In genomic region chr13:20997301-20998061, GRCh38 we compare ENCODE assay signal across 11 cellular contexts.
DNase-seq lines count a peak whose midpoint lies in the region; ATAC-seq and TF ChIP-seq lines count a peak whose summit lies in the region.
"Had no signal": no experiment of that assay in that cellular context is flagged by ENCODE, and none has a peak within 500 bp of the region (broad histone marks: within the 10 kb centered on the region; RNA-seq: fewer than 3 reads in every experiment).

No MANE protein-coding gene starts in this region.

- no peak overlapping the region for H2BK5ac ChIP-seq in trophoblast cell (ENCODE audit: low read depth, low read length, poor library complexity)

- no peak for ATAC-seq in GM21526 (IDR thresholded peaks at IDR 0.05; ENCODE audit: low FRiP score, unreplicated experiment)

- DNase-seq in BJ (ENCODE audit: low read depth) (peak; percentile 97), RWPE1 (ENCODE audit: low spot score) (no peak), fibroblast of the conjunctiva (ENCODE audit: low read depth) (peak; percentile 85), trophoblast cell (peak; percentile 70 to 89), NCI-H1048 (lab: John Stamatoyannopoulos, UW) (no peak), NCI-H82 (lab: John Stamatoyannopoulos, UW) (no peak)
- no peak for DNase-seq in T-helper 2 cell treated with Interferon-gamma antibody and Interleukin-4, amounts not matched to agents 5 μg/mL and 100 μg/mL, for 36 hours (ENCODE audit: low spot score)
- DNase-seq: NCI-H1436; retina; stimulated activated naive CD4-positive, alpha-beta T cell treated with Interleukin-2 at 50 U/mL for 16 hours had no signal

- no peaks in the 10 kb centered on the region for H3K36me3 Mint-ChIP-seq in T-helper 2 cell treated with Interferon-gamma antibody and Interleukin-4, amounts not matched to agents 5 μg/mL and 100 μg/mL, for 36 hours (ENCODE audit: low read depth)

- H3K9me3 ChIP-seq in trophoblast cell (ENCODE audit: insufficient read depth, low read depth, low read length) = no peaks in the 10 kb centered on the region

- POLR2A ChIA-PET in BJ (lab: Charles Lee) (interaction anchor here (0.7 to 1.1 kb wide), 2 partner anchors 20 to 606 kb away, joined by 3 to 6 read pairs; no protein-coding TSS in a partner anchor), RWPE1 (lab: Yijun Ruan, JAX; ENCODE audit: low non-redundant PET) (no interaction called here)

- peaks cover 4% of the 10 kb centered on the region for H3K9me3 Mint-ChIP-seq in T-helper 2 cell treated with Interferon-gamma antibody and Interleukin-4, amounts not matched to agents 5 μg/mL and 100 μg/mL, for 36 hours

- WGBS in trophoblast cell (ENCODE audit: extremely low coverage, insufficient coverage, insufficient read length) = no CpG with 5 or more reads among the region's 12 CpGs

- H4K91ac ChIP-seq in trophoblast cell (ENCODE audit: low read depth, low read length) = no peak overlapping the region

- H2AK5ac ChIP-seq in trophoblast cell (ENCODE audit: low read length) = no peak overlapping the region

- H3K4me3 ChIP-seq in BJ (ENCODE audit: low read depth, low read length) (no peak overlapping the region), trophoblast cell (ENCODE audit: low read depth, low read length) (no peak overlapping the region)

- no peak overlapping the region for H3K27ac Mint-ChIP-seq in T-helper 2 cell treated with Interferon-gamma antibody and Interleukin-4, amounts not matched to agents 5 μg/mL and 100 μg/mL, for 36 hours

- H3K9ac ChIP-seq in trophoblast cell (ENCODE audit: low read length) = no peak overlapping the region

- TF ChIP-seq CTCF in BJ (IDR thresholded peaks at IDR 0.05; ENCODE audit: insufficient read depth, low read depth, low read length) (no peak), RWPE1 (conservative IDR thresholded peaks at IDR 0.05; ENCODE audit: low read depth) (no peak)

- no peak overlapping the region for H3K4me3 Mint-ChIP-seq in T-helper 2 cell treated with Interferon-gamma antibody and Interleukin-4, amounts not matched to agents 5 μg/mL and 100 μg/mL, for 36 hours

- peak overlapping the region; percentile 16 for H3K4ac ChIP-seq in trophoblast cell (ENCODE audit: low read depth, low read length)

- H3K36me3 ChIP-seq in BJ (ENCODE audit: control insufficient read depth, insufficient read depth, low read length) (peaks cover 7% of the 10 kb centered on the region), trophoblast cell (ENCODE audit: control insufficient read depth in 1 of 2, insufficient read depth in 2 of 2, low read length in 2 of 2) (peaks cover 22 to 30% of the 10 kb centered on the region in 2 experiments)

- peaks cover 3% of the 10 kb centered on the region for H3K27me3 Mint-ChIP-seq in T-helper 2 cell treated with Interferon-gamma antibody and Interleukin-4, amounts not matched to agents 5 μg/mL and 100 μg/mL, for 36 hours (ENCODE audit: low read depth)

- H3K4me1 Mint-ChIP-seq in T-helper 2 cell treated with Interferon-gamma antibody and Interleukin-4, amounts not matched to agents 5 μg/mL and 100 μg/mL, for 36 hours (ENCODE audit: low read depth) = peaks cover 8% of the 10 kb centered on the region

- H2AFZ ChIP-seq in trophoblast cell (ENCODE audit: insufficient read depth, low read length, poor library complexity) = no peak overlapping the region

- H4K12ac ChIP-seq in trophoblast cell (ENCODE audit: low read depth, low read length) = no peak overlapping the region

- H3K27ac ChIP-seq in RWPE1 (peak overlapping the region; percentile 42), trophoblast cell (ENCODE audit: low read depth, low read length) (no peak overlapping the region)

- H3K14ac ChIP-seq in trophoblast cell (ENCODE audit: low read length) = no peak overlapping the region

- no peaks in the 10 kb centered on the region for H3K27me3 ChIP-seq in BJ (ENCODE audit: control insufficient read depth, insufficient read depth, low read length)
- H3K27me3 ChIP-seq in trophoblast cell (ENCODE audit: insufficient read depth, low read length) = no peaks in the 10 kb centered on the region

- H3K18ac ChIP-seq in trophoblast cell (ENCODE audit: low read length) = peak overlapping the region; percentile 1

- H2BK12ac ChIP-seq in trophoblast cell (ENCODE audit: low read length) = no peak overlapping the region

- peaks cover 0 to 5% of the 10 kb centered on the region in 2 experiments for H3K4me1 ChIP-seq in trophoblast cell (ENCODE audit: control insufficient read depth in 1 of 2, insufficient read depth in 2 of 2, low read length in 2 of 2)

- H4K8ac ChIP-seq in trophoblast cell (ENCODE audit: low read depth, low read length) = no peak overlapping the region

- H3K4me2 ChIP-seq in trophoblast cell (ENCODE audit: low read length) = no peak overlapping the region

- peaks cover 8% of the 10 kb centered on the region for H3K79me2 ChIP-seq in trophoblast cell (ENCODE audit: control insufficient read depth, insufficient read depth, low read length, poor library complexity)

- CTCF ChIA-PET in BJ (lab: Yijun Ruan, JAX) (interaction anchor here (0.6 to 1.3 kb wide), 3 partner anchors 47 to 114 kb away, joined by 3 to 4 read pairs (median 3); no protein-coding TSS in a partner anchor), RWPE1 (lab: Yijun Ruan, JAX) (no interaction called here)

- no peaks in the 10 kb centered on the region for H3K79me1 ChIP-seq in trophoblast cell (ENCODE audit: low read length)

- no peak overlapping the region for H2BK120ac ChIP-seq in trophoblast cell (ENCODE audit: insufficient read depth, low read length, poor library complexity)

- no peak overlapping the region for H3K23ac ChIP-seq in trophoblast cell (ENCODE audit: low read length)

Comparison
In these comparisons a context has a peak if more than half of its experiments do, and no peak if none do; other contexts are left out.
1. DNase-seq: peak in BJ (single experiment), fibroblast of the conjunctiva (single experiment) and trophoblast cell (2 of 2); none in RWPE1 (single experiment), NCI-H1048 (single experiment), NCI-H82 (single experiment) and T-helper 2 cell treated with Interferon-gamma antibody and Interleukin-4, amounts not matched to agents 5 μg/mL and 100 μg/mL, for 36 hours (single experiment).